ENCODE assay signal across 20 cellular contexts in the genomic region with DNA sequence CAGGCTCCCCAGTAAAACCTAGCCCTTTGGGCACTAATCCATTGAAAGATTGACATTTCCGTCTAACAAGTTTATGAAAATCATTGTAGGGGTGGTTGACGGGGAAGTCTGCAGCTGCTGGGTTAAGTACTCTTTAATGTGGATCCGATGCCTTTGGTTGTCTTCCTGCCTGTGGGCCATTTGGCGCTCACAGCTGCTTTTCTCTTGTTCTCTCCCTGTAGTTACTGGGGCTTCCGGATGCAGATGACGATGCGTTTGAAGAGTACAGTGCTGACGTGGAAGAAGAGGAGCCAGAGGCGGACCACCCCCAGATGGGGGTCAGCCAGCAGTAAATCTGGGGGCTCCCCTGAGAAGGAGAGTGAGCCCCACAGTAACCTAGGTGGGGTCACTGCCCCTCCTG. TPM values are rescaled to one million over a fixed set of nuclear protein-coding genes. Genes with fewer than 3 reads are reported as not detected.
DNase-seq lines count a peak whose midpoint lies in the region; ATAC-seq, FAIRE-seq and TF ChIP-seq lines count a peak whose summit lies in the region.
"Had no signal": no experiment of that assay in that cellular context is flagged by ENCODE, and none has a peak within 500 bp of the region (broad histone marks: within the 10 kb centered on the region; RNA-seq: fewer than 3 reads in every experiment).

No MANE protein-coding gene starts in this region.

- no peak for TF ChIP-seq POLR2A in esophagus muscularis mucosa (IDR thresholded peaks at IDR 0.05; ENCODE audit: low read depth)

- no peak overlapping the region for H3K4me3 ChIP-seq in CD8-positive, alpha-beta memory T cell (ENCODE audit: low read length)
- H3K4me3 ChIP-seq in esophagus muscularis mucosa = no peak overlapping the region
- H3K4me3 ChIP-seq: HAP-1, stomach, vagina had no signal

- intact Hi-C loops in activated CD4-positive, alpha-beta T cell treated with anti-CD3 and anti-CD28 coated beads for 36 hours (cut with DNase I, micrococcal nuclease) = no loop called here
- intact Hi-C loops in esophagus muscularis mucosa (cut with DNase I) = no loop called here

- POLR2A ChIA-PET in activated CD4-positive, alpha-beta T cell treated with anti-CD3 and anti-CD28 coated beads for 36 hours (lab: Charles Lee) = no interaction called here
- POLR2A ChIA-PET in CD8-positive, alpha-beta memory T cell (lab: Charles Lee) = interaction anchor here (1.0 kb wide), 1 partner anchor 22 kb away, joined by 3 read pairs; the partner anchor contains the start of gene MTURN

- WGBS in esophagus muscularis mucosa = 87% methylated on average over 9 of the region's 9 CpGs

- CTCF ChIA-PET in activated CD4-positive, alpha-beta T cell treated with anti-CD3 and anti-CD28 coated beads for 36 hours (lab: Charles Lee) = interaction anchor here (0.7 to 1.4 kb wide), 4 partner anchors 11 to 544 kb away, joined by 3 read pairs; no protein-coding TSS in a partner anchor
- CTCF ChIA-PET in CD8-positive, alpha-beta memory T cell (lab: Charles Lee) = interaction anchor here (1.7 kb wide), 1 partner anchor 84 kb away, joined by 3 read pairs; no protein-coding TSS in a partner anchor

- H3K27me3 Mint-ChIP-seq in activated CD4-positive, alpha-beta T cell treated with anti-CD3 and anti-CD28 coated beads for 36 hours = no peaks in the 10 kb centered on the region
- no peaks in the 10 kb centered on the region for H3K27me3 Mint-ChIP-seq in CD8-positive, alpha-beta memory T cell
- H3K27me3 Mint-ChIP-seq in T-helper 2 cell treated with Interferon-gamma antibody and Interleukin-4, amounts not matched to agents 5 μg/mL and 100 μg/mL, for 36 hours (ENCODE audit: low read depth) = no peaks in the 10 kb centered on the region
- H3K27me3 Mint-ChIP-seq: progenitor cell of endocrine pancreas had no signal

- H3K4me3 Mint-ChIP-seq in activated CD4-positive, alpha-beta T cell treated with anti-CD3 and anti-CD28 coated beads for 36 hours = no peak overlapping the region
- peak overlapping the region in 5 of 7 donors; percentile 5 to 56 (median 39) for H3K4me3 Mint-ChIP-seq in CD8-positive, alpha-beta memory T cell
- peak overlapping the region; percentile 32 for H3K4me3 Mint-ChIP-seq in T-helper 2 cell treated with Interferon-gamma antibody and Interleukin-4, amounts not matched to agents 5 μg/mL and 100 μg/mL, for 36 hours
- H3K4me3 Mint-ChIP-seq: endodermal cell had no signal

- peak overlapping the region; percentile 56 for H3K27ac Mint-ChIP-seq in activated CD4-positive, alpha-beta T cell treated with anti-CD3 and anti-CD28 coated beads for 36 hours
- H3K27ac Mint-ChIP-seq in CD8-positive, alpha-beta memory T cell = peak overlapping the region in 5 of 8 donors; percentile 1 to 64 (median 55)
- H3K27ac Mint-ChIP-seq in T-helper 2 cell treated with Interferon-gamma antibody and Interleukin-4, amounts not matched to agents 5 μg/mL and 100 μg/mL, for 36 hours = peak overlapping the region; percentile 75
- H3K27ac Mint-ChIP-seq: endodermal cell, progenitor cell of endocrine pancreas had no signal

- H3K27me3 ChIP-seq in CD8-positive, alpha-beta memory T cell (ENCODE audit: insufficient read depth, low read length, poor library complexity, severe bottlenecking) = no peaks in the 10 kb centered on the region
- no peaks in the 10 kb centered on the region for H3K27me3 ChIP-seq in esophagus muscularis mucosa
- H3K27me3 ChIP-seq: stomach, vagina had no signal

- no peak for TF ChIP-seq EP300 in esophagus muscularis mucosa (IDR thresholded peaks at IDR 0.05)

- no peaks in the 10 kb centered on the region for H3K9me3 ChIP-seq in CD8-positive, alpha-beta memory T cell (ENCODE audit: low read length)
- H3K9me3 ChIP-seq in esophagus muscularis mucosa = no peaks in the 10 kb centered on the region
- H3K9me3 ChIP-seq: HAP-1, stomach, vagina had no signal

- H3K27ac ChIP-seq in CD8-positive, alpha-beta memory T cell (ENCODE audit: low read depth, low read length) = no peak overlapping the region
- H3K27ac ChIP-seq in cingulate gyrus (ENCODE audit: low read depth, low read length) (peak overlapping the region; percentile 16), esophagus muscularis mucosa (replicated peaks in 1 of 4) (no peak overlapping the region)
- H3K27ac ChIP-seq: stomach, vagina had no signal

- peak; percentile 45 for ATAC-seq in activated CD4-positive, alpha-beta T cell treated with anti-CD3 and anti-CD28 coated beads for 36 hours

- peaks cover 37% of the 10 kb centered on the region for H3K4me1 ChIP-seq in CD8-positive, alpha-beta memory T cell (ENCODE audit: insufficient read depth, low read length)
- H3K4me1 ChIP-seq in esophagus muscularis mucosa = peaks cover 3 to 28% (median 20%) of the 10 kb centered on the region in 4 donors

- H3K36me3 ChIP-seq in CD8-positive, alpha-beta memory T cell (ENCODE audit: insufficient read depth, low read length) = no peaks in the 10 kb centered on the region
- peaks cover 0 to 77% (median 35%) of the 10 kb centered on the region in 4 donors for H3K36me3 ChIP-seq in esophagus muscularis mucosa

- no peaks in the 10 kb centered on the region for H3K9me3 Mint-ChIP-seq in activated CD4-positive, alpha-beta T cell treated with anti-CD3 and anti-CD28 coated beads for 36 hours (ENCODE audit: low read depth)
- H3K9me3 Mint-ChIP-seq in CD8-positive, alpha-beta memory T cell = no peaks in the 10 kb centered on the region
- H3K9me3 Mint-ChIP-seq in T-helper 2 cell treated with Interferon-gamma antibody and Interleukin-4, amounts not matched to agents 5 μg/mL and 100 μg/mL, for 36 hours = no peaks in the 10 kb centered on the region
- H3K9me3 Mint-ChIP-seq: endodermal cell had no signal

- no peak for FAIRE-seq in frontal cortex (lab: Jason Lieb, UNC)
- FAIRE-seq: G401.6, small intestine had no signal

- TF ChIP-seq CTCF in esophagus muscularis mucosa (IDR thresholded peaks at IDR 0.05) = no peak

- DNase-seq in activated CD4-positive, alpha-beta T cell treated with anti-CD3 and anti-CD28 coated beads for 36 hours = peak; percentile 51
- DNase-seq in activated CD4-positive, alpha-beta T cell treated with anti-CD3 and anti-CD28 coated beads for 4 hours = no peak
- DNase-seq in CD8-positive, alpha-beta memory T cell = peak in 2 of 5 donors; percentile 28 to 66
- DNase-seq in T-helper 2 cell treated with Interferon-gamma antibody and Interleukin-4, amounts not matched to agents 5 μg/mL and 100 μg/mL, for 36 hours (ENCODE audit: low spot score) = no peak
- DNase-seq in esophagus muscularis mucosa (ENCODE audit: extremely low spot score) (no peak), frontal cortex (ENCODE audit: low spot score in 2 of 2) (no peak), NCI-H1105 treated with DMSO at 0.1 percent for 48 hours (lab: John Stamatoyannopoulos, UW) (no peak)
- DNase-seq: ACHN; activated CD4-positive, CD25-positive, alpha-beta regulatory T cell treated with anti-CD3 and anti-CD28 coated beads, Interleukin-2, amount 50 U/mL, for 72 hours; COR-L47; endodermal cell; MM.1S; NCI-H2029 treated with DMSO at 0.1 percent for 48 hours; small intestine; stomach had no signal

- peaks cover 2% of the 10 kb centered on the region for H3K36me3 Mint-ChIP-seq in activated CD4-positive, alpha-beta T cell treated with anti-CD3 and anti-CD28 coated beads for 36 hours (ENCODE audit: low read depth)
- H3K36me3 Mint-ChIP-seq in CD8-positive, alpha-beta memory T cell = peaks cover 0 to 11% (median 4%) of the 10 kb centered on the region in 3 donors
- H3K36me3 Mint-ChIP-seq in T-helper 2 cell treated with Interferon-gamma antibody and Interleukin-4, amounts not matched to agents 5 μg/mL and 100 μg/mL, for 36 hours (ENCODE audit: low read depth) = no peaks in the 10 kb centered on the region

- H3K4me1 Mint-ChIP-seq in activated CD4-positive, alpha-beta T cell treated with anti-CD3 and anti-CD28 coated beads for 36 hours = peaks cover 46% of the 10 kb centered on the region
- peaks cover 30 to 39% (median 38%) of the 10 kb centered on the region in 3 donors for H3K4me1 Mint-ChIP-seq in CD8-positive, alpha-beta memory T cell
- H3K4me1 Mint-ChIP-seq in T-helper 2 cell treated with Interferon-gamma antibody and Interleukin-4, amounts not matched to agents 5 μg/mL and 100 μg/mL, for 36 hours (ENCODE audit: low read depth) = peaks cover 31% of the 10 kb centered on the region

RNA-seq across cellular contexts. Expression of gene MTURN, which starts 22.4 kb away (rescaled TPM):
- total RNA-seq in activated CD4-positive, alpha-beta T cell treated with anti-CD3 and anti-CD28 coated beads for 36 hours = 1 to 10 TPM; 4.2 TPM
- total RNA-seq in CD8-positive, alpha-beta memory T cell = 1 to 10 TPM; 4.9 to 6.2 TPM
- 4.9 TPM for polyA plus RNA-seq in CD8-positive, alpha-beta memory T cell
- 100 to 1,000 TPM; 158 to 249 (median 196) TPM for total RNA-seq in esophagus muscularis mucosa
- total RNA-seq in frontal cortex = 368 TPM

Comparison
In these comparisons a context has a peak if more than half of its experiments do, and no peak if none do; other contexts are left out.
1. RNA of gene MTURN, which starts 22.4 kb away (total RNA-seq): 368 TPM in frontal cortex (single experiment) and 158 to 249 TPM in esophagus muscularis mucosa; 4.9 to 6.2 TPM in CD8-positive, alpha-beta memory T cell and 4.2 TPM in activated CD4-positive, alpha-beta T cell treated with anti-CD3 and anti-CD28 coated beads for 36 hours; every median in the first group is over 10 times any median in the second.
2. Peak in every context shown above with its lines, with median percentiles within 50 percentile points of each other: H3K27ac Mint-ChIP-seq.